1 cellular context compared by ENCODE assay signal in the genomic region with DNA sequence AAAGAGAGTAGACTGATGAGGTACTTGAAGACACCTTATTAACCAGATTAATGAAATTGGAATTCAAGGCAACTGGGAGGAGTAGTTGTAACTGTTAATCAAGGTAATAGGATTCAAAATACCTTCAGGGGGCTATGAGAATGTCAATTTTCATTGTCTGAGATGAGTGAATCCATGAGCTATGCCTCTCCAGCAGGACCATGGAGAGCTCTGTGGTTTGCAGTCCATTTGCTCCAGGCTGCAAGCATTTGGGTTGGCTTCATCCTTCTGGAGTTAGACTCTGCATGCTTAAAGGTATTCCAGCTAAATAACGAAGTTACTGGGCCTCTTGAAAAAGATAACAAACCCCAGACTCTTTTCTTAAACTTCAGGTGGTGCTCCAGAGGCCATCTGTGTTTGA.
TF ChIP-seq lines count a peak whose summit lies in the region.

No MANE protein-coding gene starts in this region.

TF ChIP-seq in Ishikawa, 13 proteins besides CTCF, POLR2A, EP300 and RAD21 (continued from another document):
- TF ChIP-seq, protein P1, sequence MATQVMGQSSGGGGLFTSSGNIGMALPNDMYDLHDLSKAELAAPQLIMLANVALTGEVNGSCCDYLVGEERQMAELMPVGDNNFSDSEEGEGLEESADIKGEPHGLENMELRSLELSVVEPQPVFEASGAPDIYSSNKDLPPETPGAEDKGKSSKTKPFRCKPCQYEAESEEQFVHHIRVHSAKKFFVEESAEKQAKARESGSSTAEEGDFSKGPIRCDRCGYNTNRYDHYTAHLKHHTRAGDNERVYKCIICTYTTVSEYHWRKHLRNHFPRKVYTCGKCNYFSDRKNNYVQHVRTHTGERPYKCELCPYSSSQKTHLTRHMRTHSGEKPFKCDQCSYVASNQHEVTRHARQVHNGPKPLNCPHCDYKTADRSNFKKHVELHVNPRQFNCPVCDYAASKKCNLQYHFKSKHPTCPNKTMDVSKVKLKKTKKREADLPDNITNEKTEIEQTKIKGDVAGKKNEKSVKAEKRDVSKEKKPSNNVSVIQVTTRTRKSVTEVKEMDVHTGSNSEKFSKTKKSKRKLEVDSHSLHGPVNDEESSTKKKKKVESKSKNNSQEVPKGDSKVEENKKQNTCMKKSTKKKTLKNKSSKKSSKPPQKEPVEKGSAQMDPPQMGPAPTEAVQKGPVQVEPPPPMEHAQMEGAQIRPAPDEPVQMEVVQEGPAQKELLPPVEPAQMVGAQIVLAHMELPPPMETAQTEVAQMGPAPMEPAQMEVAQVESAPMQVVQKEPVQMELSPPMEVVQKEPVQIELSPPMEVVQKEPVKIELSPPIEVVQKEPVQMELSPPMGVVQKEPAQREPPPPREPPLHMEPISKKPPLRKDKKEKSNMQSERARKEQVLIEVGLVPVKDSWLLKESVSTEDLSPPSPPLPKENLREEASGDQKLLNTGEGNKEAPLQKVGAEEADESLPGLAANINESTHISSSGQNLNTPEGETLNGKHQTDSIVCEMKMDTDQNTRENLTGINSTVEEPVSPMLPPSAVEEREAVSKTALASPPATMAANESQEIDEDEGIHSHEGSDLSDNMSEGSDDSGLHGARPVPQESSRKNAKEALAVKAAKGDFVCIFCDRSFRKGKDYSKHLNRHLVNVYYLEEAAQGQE (IDR thresholded peaks at IDR 0.05; ENCODE audit: low read depth) = peak; percentile 83
TF ChIP-seq in Ishikawa: peak in this region for 1.
